In genomic region chr7:43372656-43373355, GRCh38 we compare ENCODE assay signal across 17 cellular contexts.
"Had no signal": no experiment of that assay in that cellular context is flagged by ENCODE, and none has a peak within 500 bp of the region (broad histone marks: within the 10 kb centered on the region; RNA-seq: fewer than 3 reads in every experiment).

No MANE protein-coding gene starts in this region.

- H3K27ac ChIP-seq: hepatocyte, right atrium auricular region had no signal

- H3K4me1 ChIP-seq: right atrium auricular region had no signal

- ATAC-seq: activated CD8-positive, alpha-beta T cell treated with anti-CD3 and anti-CD28 coated beads, Interleukin-2, amount 10 ng/mL, durations not matched to agents 7 days and 5 days; left lobe of liver; naive thymus-derived CD8-positive, alpha-beta T cell; stimulated activated memory B cell treated with anti-CD40 and anti-IgM and Interleukin-4, amounts not matched to agents 10 μg/mL and 1 μg/mL and 100 μg/mL, for 72 hours had no signal

- H3K9me3 ChIP-seq: right atrium auricular region had no signal

- H3K27me3 ChIP-seq: hepatocyte, right atrium auricular region had no signal

- H3K79me2 ChIP-seq: hepatocyte had no signal

- DNase-seq: activated B cell treated with CpG ODN at 0.5 μM for 24 hours; activated CD4-positive, alpha-beta T cell treated with anti-CD3 and anti-CD28 coated beads for 48 hours; activated CD8-positive, alpha-beta memory T cell treated with anti-CD3 and anti-CD28 coated beads, Interleukin-2, amount 50 U/mL, for 4 hours; activated CD8-positive, alpha-beta T cell treated with anti-CD3 and anti-CD28 coated beads, Interleukin-2, amount 10 ng/mL, durations not matched to agents 7 days and 5 days; activated effector memory CD4-positive, alpha-beta T cell treated with anti-CD3 and anti-CD28 coated beads, Interleukin-2, amount 50 U/mL, for 16 hours; activated T-cell treated with anti-CD3 and anti-CD28 coated beads, Interleukin-2, amount 50 U/mL, for 48 hours; amniotic stem cell; central memory CD4-positive, alpha-beta T cell; cortex of kidney; effector CD8-positive, alpha-beta T cell; naive thymus-derived CD8-positive, alpha-beta T cell; nucleus accumbens; stimulated activated CD4-positive, alpha-beta T cell treated with anti-CD3 and anti-CD28 coated beads, Interleukin-2, amount 100 ng/mL, for 48 hours had no signal

- H2AFZ ChIP-seq: hepatocyte had no signal

- H3K4me2 ChIP-seq: hepatocyte had no signal

- H3K4me3 ChIP-seq: hepatocyte, right atrium auricular region had no signal

- H3K36me3 ChIP-seq: right atrium auricular region had no signal
